In the genomic region with DNA sequence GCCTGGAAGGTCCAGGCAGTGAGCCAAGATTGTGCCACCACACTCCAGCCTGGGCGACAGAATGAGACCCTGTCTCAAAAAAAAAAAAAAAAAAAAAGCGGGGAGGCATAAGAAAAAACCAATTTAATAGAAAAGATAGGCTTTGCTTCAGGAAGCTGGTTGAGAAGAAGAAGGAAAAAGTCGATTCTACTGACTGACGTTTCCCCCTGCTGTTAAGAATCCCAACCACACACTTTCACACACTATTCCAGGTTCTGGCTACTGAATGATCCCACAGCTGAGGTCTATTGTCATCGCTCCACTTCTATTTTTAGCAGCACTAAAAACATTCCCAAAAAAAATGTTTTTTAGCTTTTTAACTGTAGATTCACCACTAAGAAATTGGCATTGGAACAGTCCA, we compare ENCODE assay signal across 19 cellular contexts.
DNase-seq lines count a peak whose midpoint lies in the region; ATAC-seq, FAIRE-seq and TF ChIP-seq lines count a peak whose summit lies in the region.
"Had no signal": no experiment of that assay in that cellular context is flagged by ENCODE, and none has a peak within 500 bp of the region (broad histone marks: within the 10 kb centered on the region; RNA-seq: fewer than 3 reads in every experiment).

No MANE protein-coding gene starts in this region.

- DNase-seq in ELF-1 (ENCODE audit: low read depth, low spot score) (peak; percentile 5), fibroblast of pulmonary artery (ENCODE audit: low read depth) (peak; percentile 42), SHP77 treated with DMSO at 0.1 percent for 48 hours (lab: John Stamatoyannopoulos, UW) (no peak), T-helper 1 cell (no peak), urothelium cell line (ENCODE audit: low spot score) (no peak)
- no peak for DNase-seq in stimulated activated naive CD4-positive, alpha-beta T cell (lab: John Stamatoyannopoulos, UW)
- DNase-seq: activated CD4-positive, alpha-beta T cell treated with anti-CD3 and anti-CD28 coated beads, Interleukin-2, amount 50 U/mL, for 1 hour; activated effector memory CD4-positive, alpha-beta T cell treated with Interleukin-2 at 50 U/mL for 16 hours; erythroblast; GDM1; Karpas-422; mucosa of descending colon; NCI-H2171; T-helper 17 cell; uterus had no signal

- ATAC-seq in SK-N-SH treated with all-trans-retinoic acid at 6 μM for 48 hours, result peak; percentile 46; the same call in 2 of the 3 replicates
- ATAC-seq: mucosa of descending colon, T-helper 17 cell had no signal

- FAIRE-seq in urothelium cell line (lab: Jason Lieb, UNC), result no peak

- H3K4me3 ChIP-seq in fibroblast of pulmonary artery (replicated peaks; ENCODE audit: low read depth, low read length), result no peak overlapping the region
- H3K4me3 ChIP-seq: BLaER1 treated with 17β-estradiol and CSF1 and Interleukin-3, amounts not matched to agents 10 nM and 100 nM; mucosa of descending colon; prostate gland; uterus had no signal

- H3K27ac ChIP-seq in 22Rv1, result peak overlapping the region; percentile 14; the same call in 1 of the 2 replicates
- H3K27ac ChIP-seq: BLaER1 treated with 17β-estradiol and CSF1 and Interleukin-3, amounts not matched to agents 10 nM and 100 nM; prostate gland; uterus had no signal

- TF ChIP-seq CTCF in 22Rv1 (IDR thresholded peaks at IDR 0.05) (no peak), fibroblast of pulmonary artery (IDR thresholded peaks at IDR 0.05; ENCODE audit: low read length, missing control alignments) (peak; percentile 24)

TF ChIP-seq in SK-N-SH treated with all-trans-retinoic acid at 6 μM for 48 hours, 23 proteins besides CTCF, POLR2A, EP300 and RAD21:
- no peak for TF ChIP-seq ZNF565 (CRISPR knock-in tag; conservative IDR thresholded peaks at IDR 0.05; ENCODE audit: low read depth)
- TF ChIP-seq GLIS3 (CRISPR knock-in tag; IDR thresholded peaks at IDR 0.05), result no peak
- TF ChIP-seq, protein P1, sequence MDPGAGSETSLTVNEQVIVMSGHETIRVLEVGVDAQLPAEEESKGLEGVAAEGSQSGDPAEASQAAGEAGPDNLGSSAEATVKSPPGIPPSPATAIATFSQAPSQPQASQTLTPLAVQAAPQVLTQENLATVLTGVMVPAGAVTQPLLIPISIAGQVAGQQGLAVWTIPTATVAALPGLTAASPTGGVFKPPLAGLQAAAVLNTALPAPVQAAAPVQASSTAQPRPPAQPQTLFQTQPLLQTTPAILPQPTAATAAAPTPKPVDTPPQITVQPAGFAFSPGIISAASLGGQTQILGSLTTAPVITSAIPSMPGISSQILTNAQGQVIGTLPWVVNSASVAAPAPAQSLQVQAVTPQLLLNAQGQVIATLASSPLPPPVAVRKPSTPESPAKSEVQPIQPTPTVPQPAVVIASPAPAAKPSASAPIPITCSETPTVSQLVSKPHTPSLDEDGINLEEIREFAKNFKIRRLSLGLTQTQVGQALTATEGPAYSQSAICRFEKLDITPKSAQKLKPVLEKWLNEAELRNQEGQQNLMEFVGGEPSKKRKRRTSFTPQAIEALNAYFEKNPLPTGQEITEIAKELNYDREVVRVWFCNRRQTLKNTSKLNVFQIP (CRISPR knock-in tag; IDR thresholded peaks at IDR 0.05; ENCODE audit: borderline replicate concordance, low read depth), result no peak
- TF ChIP-seq, protein P2, sequence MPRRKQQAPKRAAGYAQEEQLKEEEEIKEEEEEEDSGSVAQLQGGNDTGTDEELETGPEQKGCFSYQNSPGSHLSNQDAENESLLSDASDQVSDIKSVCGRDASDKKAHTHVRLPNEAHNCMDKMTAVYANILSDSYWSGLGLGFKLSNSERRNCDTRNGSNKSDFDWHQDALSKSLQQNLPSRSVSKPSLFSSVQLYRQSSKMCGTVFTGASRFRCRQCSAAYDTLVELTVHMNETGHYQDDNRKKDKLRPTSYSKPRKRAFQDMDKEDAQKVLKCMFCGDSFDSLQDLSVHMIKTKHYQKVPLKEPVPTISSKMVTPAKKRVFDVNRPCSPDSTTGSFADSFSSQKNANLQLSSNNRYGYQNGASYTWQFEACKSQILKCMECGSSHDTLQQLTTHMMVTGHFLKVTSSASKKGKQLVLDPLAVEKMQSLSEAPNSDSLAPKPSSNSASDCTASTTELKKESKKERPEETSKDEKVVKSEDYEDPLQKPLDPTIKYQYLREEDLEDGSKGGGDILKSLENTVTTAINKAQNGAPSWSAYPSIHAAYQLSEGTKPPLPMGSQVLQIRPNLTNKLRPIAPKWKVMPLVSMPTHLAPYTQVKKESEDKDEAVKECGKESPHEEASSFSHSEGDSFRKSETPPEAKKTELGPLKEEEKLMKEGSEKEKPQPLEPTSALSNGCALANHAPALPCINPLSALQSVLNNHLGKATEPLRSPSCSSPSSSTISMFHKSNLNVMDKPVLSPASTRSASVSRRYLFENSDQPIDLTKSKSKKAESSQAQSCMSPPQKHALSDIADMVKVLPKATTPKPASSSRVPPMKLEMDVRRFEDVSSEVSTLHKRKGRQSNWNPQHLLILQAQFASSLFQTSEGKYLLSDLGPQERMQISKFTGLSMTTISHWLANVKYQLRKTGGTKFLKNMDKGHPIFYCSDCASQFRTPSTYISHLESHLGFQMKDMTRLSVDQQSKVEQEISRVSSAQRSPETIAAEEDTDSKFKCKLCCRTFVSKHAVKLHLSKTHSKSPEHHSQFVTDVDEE (CRISPR knock-in tag; IDR thresholded peaks at IDR 0.05), result no peak

Comparison
In these comparisons a context has a peak if more than half of its experiments do, and no peak if none do; other contexts are left out.
1. DNase-seq: peak in ELF-1 (single experiment) and fibroblast of pulmonary artery (single experiment); none in SHP77 treated with DMSO at 0.1 percent for 48 hours (single experiment), T-helper 1 cell (0 of 5), stimulated activated naive CD4-positive, alpha-beta T cell (0 of 6) and urothelium cell line (single experiment).